In genomic region chr20:56417911-56418310, GRCh38 we compare ENCODE assay signal across 13 cellular contexts. TPM values are rescaled to one million over a fixed set of nuclear protein-coding genes. Genes with fewer than 3 reads are reported as not detected.
DNase-seq lines count a peak whose midpoint lies in the region; ATAC-seq and TF ChIP-seq lines count a peak whose summit lies in the region.
"Had no signal": no experiment of that assay in that cellular context is flagged by ENCODE, and none has a peak within 500 bp of the region (broad histone marks: within the 10 kb centered on the region; RNA-seq: fewer than 3 reads in every experiment).

No MANE protein-coding gene starts in this region.

- no peak for ATAC-seq in CD4-positive, alpha-beta T cell (ENCODE audit: poor library complexity)
- no peak for ATAC-seq in central memory CD8-positive, alpha-beta T cell (replicated peaks; ENCODE audit: extremely low read depth, poor library complexity, severe bottlenecking)
- no peak for ATAC-seq in naive thymus-derived CD4-positive, alpha-beta T cell
- ATAC-seq in HG03280 (IDR thresholded peaks at IDR 0.05; ENCODE audit: unreplicated experiment), result no peak

- no peak overlapping the region for H3K9ac ChIP-seq in MM.1S (ENCODE audit: low read length)

- no peaks in the 10 kb centered on the region for H3K27me3 Mint-ChIP-seq in CD4-positive, alpha-beta T cell
- H3K27me3 Mint-ChIP-seq in central memory CD8-positive, alpha-beta T cell, result no peaks in the 10 kb centered on the region
- H3K27me3 Mint-ChIP-seq in naive thymus-derived CD4-positive, alpha-beta T cell, result no peaks in the 10 kb centered on the region

- H3K79me2 ChIP-seq in MM.1S (ENCODE audit: low read length), result no peaks in the 10 kb centered on the region

- H3K27ac Mint-ChIP-seq in CD4-positive, alpha-beta T cell, result peak overlapping the region; percentile 91
- H3K27ac Mint-ChIP-seq in central memory CD8-positive, alpha-beta T cell (ENCODE audit: low read depth), result peak overlapping the region; percentile 47
- peak overlapping the region; percentile 85 to 98 (median 97) for H3K27ac Mint-ChIP-seq in naive thymus-derived CD4-positive, alpha-beta T cell

- H3K36me3 Mint-ChIP-seq in CD4-positive, alpha-beta T cell (ENCODE audit: low read depth), result peaks cover 29% of the 10 kb centered on the region
- H3K36me3 Mint-ChIP-seq in central memory CD8-positive, alpha-beta T cell (ENCODE audit: insufficient read depth), result peaks cover 12% of the 10 kb centered on the region
- peaks cover 0 to 32% (median 8%) of the 10 kb centered on the region in 5 donors for H3K36me3 Mint-ChIP-seq in naive thymus-derived CD4-positive, alpha-beta T cell

- H4K20me1 ChIP-seq in MM.1S (ENCODE audit: insufficient read depth, low read length), result no peaks in the 10 kb centered on the region

- POLR2A ChIA-PET in CD4-positive, alpha-beta T cell (lab: Charles Lee), result interaction anchor here (1.2 to 2.2 kb wide), 10 partner anchors 11 to 980 kb away, joined by 3 to 9 read pairs (median 6); partner anchors contain the start of genes AURKA, CSTF1, FAM210B and RTF2
- POLR2A ChIA-PET in naive thymus-derived CD4-positive, alpha-beta T cell (lab: Charles Lee), result interaction anchor here (0.9 to 2.9 kb wide), 7 partner anchors 9 to 58 kb away, joined by 3 to 22 read pairs (median 6); partner anchors contain the start of genes AURKA, CSTF1 and RTF2

- no peaks in the 10 kb centered on the region for H3K9me3 ChIP-seq in CD4-positive, alpha-beta T cell (ENCODE audit: control insufficient read depth, low read length)
- no peaks in the 10 kb centered on the region for H3K9me3 ChIP-seq in naive thymus-derived CD4-positive, alpha-beta T cell (ENCODE audit: control insufficient read depth in 2 of 3, low read length in 3 of 3)
- no peaks in the 10 kb centered on the region for H3K9me3 ChIP-seq in MM.1S (replicated peaks; ENCODE audit: insufficient read depth, low read length)

- no peaks in the 10 kb centered on the region for H3F3A ChIP-seq in MM.1S (ENCODE audit: insufficient read depth, low read length)

- CTCF ChIA-PET in CD4-positive, alpha-beta T cell (lab: Charles Lee), result interaction anchor here (1.0 kb wide), 1 partner anchor 23 kb away, joined by 4 read pairs; no protein-coding TSS in a partner anchor
- CTCF ChIA-PET in naive thymus-derived CD4-positive, alpha-beta T cell (lab: Charles Lee), result interaction anchor here (1.4 to 3.2 kb wide), 2 partner anchors 8 to 11 kb away, joined by 4 to 10 read pairs; no protein-coding TSS in a partner anchor

- intact Hi-C loops in CD4-positive, alpha-beta T cell (cut with DNase I, micrococcal nuclease), result loop anchor here in 1 of 2 experiments (1.0 kb wide), 1 partner anchor 18 kb away; no protein-coding TSS in a partner anchor
- intact Hi-C loops in naive thymus-derived CD4-positive, alpha-beta T cell (cut with micrococcal nuclease), result loop anchor here in 1 of 2 donors (1.0 to 5.0 kb wide), 2 partner anchors 26 to 979 kb away; partner anchors contain the start of genes AURKA and CSTF1

- no peak overlapping the region for H3K4me2 ChIP-seq in MM.1S (ENCODE audit: low read depth, low read length)
- H3K4me2 ChIP-seq: PC-9 had no signal

- TF ChIP-seq CTCF in CD4-positive, alpha-beta T cell (IDR thresholded peaks at IDR 0.05), result no peak
- TF ChIP-seq CTCF in MM.1S (IDR thresholded peaks at IDR 0.05; ENCODE audit: low read length), result no peak

- peaks cover 53 to 87% of the 10 kb centered on the region in 2 donors for H3K4me1 ChIP-seq in naive thymus-derived CD4-positive, alpha-beta T cell (ENCODE audit: control insufficient read depth in 2 of 2, insufficient read depth in 2 of 2, low read length in 2 of 2)
- H3K4me1 ChIP-seq in MM.1S (ENCODE audit: low read length), result no peaks in the 10 kb centered on the region

- no peak for DNase-seq in CD4-positive, alpha-beta T cell
- DNase-seq in HT1080 (ENCODE audit: low read depth) (peak; percentile 22), MM.1S (no peak), NCI-H187 treated with DMSO at 0.1 percent for 48 hours (lab: John Stamatoyannopoulos, UW) (no peak), NOMO-1 treated with DMSO at 0.1 percent for 48 hours (lab: John Stamatoyannopoulos, UW; ENCODE audit: unreplicated experiment) (no peak)
- no peak for DNase-seq in central memory CD8-positive, alpha-beta T cell (ENCODE audit: low spot score in 2 of 2)
- DNase-seq in naive thymus-derived CD4-positive, alpha-beta T cell, result no peak
- DNase-seq: DMS53; effector CD4-positive, alpha-beta T cell; hypothalamus; NCI-H1694 treated with DMSO at 0.1 percent for 48 hours; PC-9 had no signal

- H3K9me3 Mint-ChIP-seq in CD4-positive, alpha-beta T cell, result no peaks in the 10 kb centered on the region
- no peaks in the 10 kb centered on the region for H3K9me3 Mint-ChIP-seq in central memory CD8-positive, alpha-beta T cell
- peaks cover 0 to 4% (median 0%) of the 10 kb centered on the region in 11 donors for H3K9me3 Mint-ChIP-seq in naive thymus-derived CD4-positive, alpha-beta T cell

- no peaks in the 10 kb centered on the region for H3K9me2 ChIP-seq in MM.1S (replicated peaks; ENCODE audit: insufficient read depth, low read length)

- H3K4me1 Mint-ChIP-seq in CD4-positive, alpha-beta T cell (ENCODE audit: low read depth), result peaks cover 87% of the 10 kb centered on the region
- peaks cover 31% of the 10 kb centered on the region for H3K4me1 Mint-ChIP-seq in central memory CD8-positive, alpha-beta T cell
- peaks cover 56 to 96% (median 87%) of the 10 kb centered on the region in 7 donors for H3K4me1 Mint-ChIP-seq in naive thymus-derived CD4-positive, alpha-beta T cell

- H3K4me3 Mint-ChIP-seq in CD4-positive, alpha-beta T cell, result peak overlapping the region; percentile 83
- H3K4me3 Mint-ChIP-seq in central memory CD8-positive, alpha-beta T cell, result peak overlapping the region; percentile 33
- peak overlapping the region; percentile 69 to 87 (median 82) for H3K4me3 Mint-ChIP-seq in naive thymus-derived CD4-positive, alpha-beta T cell

- no peak overlapping the region for H3K4me3 ChIP-seq in naive thymus-derived CD4-positive, alpha-beta T cell (ENCODE audit: low read length)
- H3K4me3 ChIP-seq in MM.1S (ENCODE audit: low read length), result no peak overlapping the region
- H3K4me3 ChIP-seq: PC-9 had no signal

- no peak overlapping the region for H2AFZ ChIP-seq in MM.1S (ENCODE audit: low read length)
- H2AFZ ChIP-seq: PC-9 had no signal

- H3K36me3 ChIP-seq in naive thymus-derived CD4-positive, alpha-beta T cell (ENCODE audit: control insufficient read depth in 2 of 3, insufficient read depth in 3 of 3, low read length in 3 of 3), result no peaks in the 10 kb centered on the region
- no peaks in the 10 kb centered on the region for H3K36me3 ChIP-seq in MM.1S (replicated peaks; ENCODE audit: insufficient read depth, low read length)

- no peaks in the 10 kb centered on the region for H3K27me3 ChIP-seq in CD4-positive, alpha-beta T cell (ENCODE audit: control insufficient read depth, insufficient read depth, low read length)
- no peaks in the 10 kb centered on the region for H3K27me3 ChIP-seq in naive thymus-derived CD4-positive, alpha-beta T cell (ENCODE audit: control insufficient read depth in 2 of 2, insufficient read depth in 2 of 2, low read length in 2 of 2)
- no peaks in the 10 kb centered on the region for H3K27me3 ChIP-seq in MM.1S (replicated peaks; ENCODE audit: insufficient read depth, low read length)

- H3K27ac ChIP-seq in CD4-positive, alpha-beta T cell (ENCODE audit: low read depth, low read length), result peak overlapping the region; percentile 66
- peak overlapping the region; percentile 78 for H3K27ac ChIP-seq in naive thymus-derived CD4-positive, alpha-beta T cell (ENCODE audit: low read depth, low read length)
- H3K27ac ChIP-seq in MM.1S (ENCODE audit: low read length), result no peak overlapping the region
- H3K27ac ChIP-seq: PC-9 had no signal

RNA-seq across cellular contexts. Expression of gene CASS4, which starts 5.9 kb away (rescaled TPM):
- 10 to 100 TPM; 37.0 to 39.8 TPM for total RNA-seq in CD4-positive, alpha-beta T cell
- not detected in 2 replicates for total RNA-seq in HT1080 (2014; rRNA removed; shearing (Covaris generic))
- 0.02 and 0.06 TPM in 2 replicates for polyA plus RNA-seq in HT1080 (2015; cell fraction: cytosol; rRNA removed)
- polyA plus RNA-seq in HT1080 (2015; cell fraction: nucleus; rRNA removed), result 0.05 and 0.27 TPM in 2 replicates
- 10 to 100 TPM in 4 of 5 experiments, 1 to 10 TPM in 1; 8.0 to 16.9 (median 14.3) TPM for total RNA-seq in naive thymus-derived CD4-positive, alpha-beta T cell
- polyA plus RNA-seq in naive thymus-derived CD4-positive, alpha-beta T cell, result 10 to 100 TPM in 1 of 2 donors, 1 to 10 TPM in 1; 6.8 to 10.7 TPM

RNA-seq across cellular contexts. Expression of gene CSTF1, which starts 25.5 kb away (rescaled TPM):
- total RNA-seq in CD4-positive, alpha-beta T cell, result 10 to 100 TPM; 20.7 to 21.8 TPM
- total RNA-seq in HT1080 (2014; rRNA removed; shearing (Covaris generic)), result 52.2 and 79.0 TPM in 2 replicates
- polyA plus RNA-seq in HT1080 (2015; cell fraction: cytosol; rRNA removed), result 33.0 and 33.8 TPM in 2 replicates
- polyA plus RNA-seq in HT1080 (2015; cell fraction: nucleus; rRNA removed), result 58.4 and 63.2 TPM in 2 replicates
- 10 to 100 TPM; 16.4 to 50.7 (median 46.7) TPM for total RNA-seq in naive thymus-derived CD4-positive, alpha-beta T cell
- polyA plus RNA-seq in naive thymus-derived CD4-positive, alpha-beta T cell, result 10 to 100 TPM; 31.5 to 35.9 TPM

RNA-seq across cellular contexts. Expression of gene AURKA, which starts 25.9 kb away (rescaled TPM):
- under 1 TPM; 0.25 to 0.36 TPM for total RNA-seq in CD4-positive, alpha-beta T cell
- 133 and 148 TPM in 2 replicates for total RNA-seq in HT1080 (2014; rRNA removed; shearing (Covaris generic))
- 97.5 and 107 TPM in 2 replicates for polyA plus RNA-seq in HT1080 (2015; cell fraction: cytosol; rRNA removed)
- 121 and 131 TPM in 2 replicates for polyA plus RNA-seq in HT1080 (2015; cell fraction: nucleus; rRNA removed)
- total RNA-seq in naive thymus-derived CD4-positive, alpha-beta T cell, result 10 to 100 TPM in 1 of 5 experiments, 1 to 10 TPM in 3, under 1 TPM in 1; 0.95 to 44.1 (median 1.2) TPM
- under 1 TPM; 0.43 to 0.64 TPM for polyA plus RNA-seq in naive thymus-derived CD4-positive, alpha-beta T cell

RNA-seq across cellular contexts. Expression of gene RTF2, which starts 50.5 kb away (rescaled TPM):
- total RNA-seq in CD4-positive, alpha-beta T cell, result 10 to 100 TPM; 52.7 to 55.2 TPM
- total RNA-seq in HT1080 (2014; rRNA removed; shearing (Covaris generic)), result 76.0 and 97.3 TPM in 2 replicates
- 72.6 and 79.4 TPM in 2 replicates for polyA plus RNA-seq in HT1080 (2015; cell fraction: cytosol; rRNA removed)
- polyA plus RNA-seq in HT1080 (2015; cell fraction: nucleus; rRNA removed), result 70.0 and 82.6 TPM in 2 replicates
- total RNA-seq in naive thymus-derived CD4-positive, alpha-beta T cell, result 100 to 1,000 TPM in 1 of 5 experiments, 10 to 100 TPM in 4; 62.5 to 118 (median 72.0) TPM
- 100 to 1,000 TPM; 156 to 157 TPM for polyA plus RNA-seq in naive thymus-derived CD4-positive, alpha-beta T cell

RNA-seq across cellular contexts. Expression of gene FAM210B, which starts 59.1 kb away (rescaled TPM):
- 10 to 100 TPM; 14.4 to 14.7 TPM for total RNA-seq in CD4-positive, alpha-beta T cell
- total RNA-seq in HT1080 (2014; rRNA removed; shearing (Covaris generic)), result 7.1 and 8.4 TPM in 2 replicates
- polyA plus RNA-seq in HT1080 (2015; cell fraction: cytosol; rRNA removed), result 18.3 and 20.7 TPM in 2 replicates
- 9.2 and 9.4 TPM in 2 replicates for polyA plus RNA-seq in HT1080 (2015; cell fraction: nucleus; rRNA removed)
- total RNA-seq in naive thymus-derived CD4-positive, alpha-beta T cell, result 10 to 100 TPM in 4 of 5 experiments, 1 to 10 TPM in 1; 8.1 to 31.8 (median 19.4) TPM
- polyA plus RNA-seq in naive thymus-derived CD4-positive, alpha-beta T cell, result 10 to 100 TPM; 40.7 to 43.2 TPM

Comparison
In these comparisons a context has a peak if more than half of its experiments do, and no peak if none do; other contexts are left out.
1. H3K27ac Mint-ChIP-seq: peak in every context shown above with its lines; median percentile 97 in naive thymus-derived CD4-positive, alpha-beta T cell; 91 in CD4-positive, alpha-beta T cell; 47 in central memory CD8-positive, alpha-beta T cell.
2. H3K4me3 Mint-ChIP-seq: peak in every context shown above with its lines; median percentile 83 in CD4-positive, alpha-beta T cell; 82 in naive thymus-derived CD4-positive, alpha-beta T cell; 33 in central memory CD8-positive, alpha-beta T cell.